Comparison of ENCODE assay signal across 10 cellular contexts in genomic region chr16:46885960-46886763, GRCh38. TPM values are rescaled to one million over a fixed set of nuclear protein-coding genes. Genes with fewer than 3 reads are reported as not detected.
A peak's percentile ranks its signal among the peaks of the same experiment; 100 is the strongest.
DNase-seq lines count a peak whose midpoint lies in the region; ATAC-seq, FAIRE-seq and TF ChIP-seq lines count a peak whose summit lies in the region.
"Had no signal": no experiment of that assay in that cellular context is flagged by ENCODE, and none has a peak within 500 bp of the region (broad histone marks: within the 10 kb centered on the region; RNA-seq: fewer than 3 reads in every experiment).

No MANE protein-coding gene starts in this region.

- H3K36me3 Mint-ChIP-seq in T-helper 1 cell treated with Interleukin-12 subunit alpha and Interleukin-12 subunit beta and Interleukin-4 antibody, amounts not matched to agents 30 μg/mL and 1 μg/mL, for 36 hours (ENCODE audit: low read depth): no peaks in the 10 kb centered on the region

- H3K9me3 ChIP-seq in keratinocyte (ENCODE audit: control insufficient read depth, low read depth, low read length): no peaks in the 10 kb centered on the region

- H3K4me3 ChIP-seq in keratinocyte (ENCODE audit: control insufficient read depth in 2 of 3, extremely low read depth in 1 of 3, insufficient read depth in 2 of 3, low read depth in 1 of 3, low read length in 3 of 3): peak overlapping the region in 2 of 3 experiments; percentile 76 to 85

- H3K9me3 Mint-ChIP-seq in T-helper 1 cell treated with Interleukin-12 subunit alpha and Interleukin-12 subunit beta and Interleukin-4 antibody, amounts not matched to agents 30 μg/mL and 1 μg/mL, for 36 hours: no peaks in the 10 kb centered on the region

- H3K4me2 ChIP-seq in keratinocyte (ENCODE audit: control insufficient read depth, extremely low read depth, insufficient read depth, low read depth, low read length): peak overlapping the region; percentile 86

- peaks cover 12% of the 10 kb centered on the region for H3K27me3 Mint-ChIP-seq in T-helper 1 cell treated with Interleukin-12 subunit alpha and Interleukin-12 subunit beta and Interleukin-4 antibody, amounts not matched to agents 30 μg/mL and 1 μg/mL, for 36 hours (ENCODE audit: low read depth)

- no peak overlapping the region for H3K27ac Mint-ChIP-seq in T-helper 1 cell treated with Interleukin-12 subunit alpha and Interleukin-12 subunit beta and Interleukin-4 antibody, amounts not matched to agents 30 μg/mL and 1 μg/mL, for 36 hours

- peaks cover 2% of the 10 kb centered on the region for H3K9me1 ChIP-seq in keratinocyte (ENCODE audit: control insufficient read depth, extremely low read depth, insufficient read depth, low read length)

- no peak for TF ChIP-seq CTCF in keratinocyte (optimal IDR thresholded peaks at IDR 0.05 in 1 of 3, IDR thresholded peaks at IDR 0.05 in 1 of 3, conservative IDR thresholded peaks at IDR 0.05 in 1 of 3; ENCODE audit: extremely low read depth in 1 of 3, insufficient read depth in 2 of 3, low read length in 3 of 3)

- dilution Hi-C loops in keratinocyte (cut with MboI; ENCODE audit: extremely low pct_ligation_motif_present, low sequenced_read_pairs): no loop called here

- peak overlapping the region; percentile 83 for H3K4me3 Mint-ChIP-seq in T-helper 1 cell treated with Interleukin-12 subunit alpha and Interleukin-12 subunit beta and Interleukin-4 antibody, amounts not matched to agents 30 μg/mL and 1 μg/mL, for 36 hours

- H3K36me3 ChIP-seq in keratinocyte (ENCODE audit: control insufficient read depth in 2 of 2, extremely low read depth in 1 of 2, insufficient read depth in 2 of 2, low read length in 2 of 2): peaks cover 0 to 15% of the 10 kb centered on the region in 2 experiments

- no peak overlapping the region for H2AFZ ChIP-seq in keratinocyte (ENCODE audit: control insufficient read depth, low read length)

- peak; percentile 34 for FAIRE-seq in keratinocyte (lab: Jason Lieb, UNC)

- H3K27ac ChIP-seq in keratinocyte (ENCODE audit: control insufficient read depth, insufficient read depth, low read length) (peak overlapping the region; percentile 53), substantia nigra (ENCODE audit: low read depth, low read length, poor library complexity, severe bottlenecking) (peak overlapping the region; percentile 88)

- ATAC-seq in HG02623 (IDR thresholded peaks at IDR 0.05; ENCODE audit: unreplicated experiment) (no peak), GM21786 (IDR thresholded peaks at IDR 0.05; ENCODE audit: unreplicated experiment) (no peak), HG03196 (IDR thresholded peaks at IDR 0.05; ENCODE audit: unreplicated experiment) (no peak)

- H3K27me3 ChIP-seq in keratinocyte (ENCODE audit: control insufficient read depth, extremely low read depth, insufficient read depth, low read length): no peaks in the 10 kb centered on the region

- H3K4me1 Mint-ChIP-seq in T-helper 1 cell treated with Interleukin-12 subunit alpha and Interleukin-12 subunit beta and Interleukin-4 antibody, amounts not matched to agents 30 μg/mL and 1 μg/mL, for 36 hours (ENCODE audit: low read depth): peaks cover 18% of the 10 kb centered on the region

- H4K20me1 ChIP-seq in keratinocyte (ENCODE audit: control insufficient read depth, extremely low read depth, insufficient read depth, low read length): peaks cover 3% of the 10 kb centered on the region

- peaks cover 38% of the 10 kb centered on the region for H3K4me1 ChIP-seq in keratinocyte (ENCODE audit: control insufficient read depth, extremely low read depth, insufficient read depth, low read length)

- DNase-seq in T-helper 1 cell: no peak
- DNase-seq in astrocyte of the hippocampus (ENCODE audit: low read depth, low spot score): peak; percentile 75
- DNase-seq in keratinocyte (ENCODE audit: low read depth, low spot score): no peak
- peak in 26 of 49 donors; percentile 20 to 67 (median 38) for DNase-seq in substantia nigra (lab: John Stamatoyannopoulos, UW)
- DNase-seq: cerebellar nuclear complex, GOT3 had no signal

- peak overlapping the region; percentile 76 for H3K9ac ChIP-seq in keratinocyte (ENCODE audit: control insufficient read depth, extremely low read depth, insufficient read depth, low read length)

- peaks cover 5% of the 10 kb centered on the region for H3K79me2 ChIP-seq in keratinocyte (ENCODE audit: control insufficient read depth, insufficient read depth, low read length)

RNA-seq across cellular contexts. Expression of gene GPT2, which starts 2.0 kb away (rescaled TPM):
- polyA plus RNA-seq in keratinocyte: 15.4 to 19.7 TPM (median 16.1 TPM) in 3 replicates
- 22.3 TPM for polyA plus RNA-seq in keratinocyte (2011; ENCODE audit: low read depth)
- polyA plus RNA-seq in keratinocyte (2011; cell fraction: cytosol; rRNA removed): 12.5 and 16.6 TPM in 2 replicates
- polyA plus RNA-seq in keratinocyte (2011; cell fraction: nucleus; rRNA removed): 19.9 and 20.1 TPM in 2 replicates
- polyA plus RNA-seq in keratinocyte (2012; ENCODE audit: low replicate concordance): 17.5 and 29.9 TPM in 2 replicates
- polyA minus RNA-seq in keratinocyte: 21.9 to 55.3 TPM (median 40.2 TPM) in 3 replicates
- 20.7 TPM for polyA minus RNA-seq in keratinocyte (2011; cell fraction: cytosol; rRNA and poly(A)+ RNA removed)
- 11.0 and 16.5 TPM in 2 replicates for polyA minus RNA-seq in keratinocyte (2011; cell fraction: nucleus; rRNA and poly(A)+ RNA removed)

RNA-seq across cellular contexts. Expression of gene C16orf87, which starts 55.2 kb away (rescaled TPM):
- polyA plus RNA-seq in keratinocyte: 6.7 to 10.2 TPM (median 7.0 TPM) in 3 replicates
- polyA plus RNA-seq in keratinocyte (2011; ENCODE audit: low read depth): 2.1 TPM
- 5.9 and 8.7 TPM in 2 replicates for polyA plus RNA-seq in keratinocyte (2011; cell fraction: cytosol; rRNA removed)
- polyA plus RNA-seq in keratinocyte (2011; cell fraction: nucleus; rRNA removed): 4.0 and 6.8 TPM in 2 replicates
- 6.6 and 8.0 TPM in 2 replicates for polyA plus RNA-seq in keratinocyte (2012; ENCODE audit: low replicate concordance)
- 1.2 to 5.2 TPM (median 2.5 TPM) in 3 replicates for polyA minus RNA-seq in keratinocyte
- 4.2 TPM for polyA minus RNA-seq in keratinocyte (2011; cell fraction: cytosol; rRNA and poly(A)+ RNA removed)
- polyA minus RNA-seq in keratinocyte (2011; cell fraction: nucleus; rRNA and poly(A)+ RNA removed): 1.6 and 3.1 TPM in 2 replicates

Comparison
In these comparisons a context has a peak if more than half of its experiments do, and no peak if none do; other contexts are left out.
1. DNase-seq: peak in astrocyte of the hippocampus (single experiment) and substantia nigra (26 of 49); none in T-helper 1 cell (0 of 5) and keratinocyte (single experiment).